Comparison of ENCODE assay signal across 3 cellular contexts in genomic region chr5:14168793-14169262, GRCh38.
TF ChIP-seq lines count a peak whose summit lies in the region.

No MANE protein-coding gene starts in this region.

TF ChIP-seq in SK-N-SH, 30 proteins besides CTCF, POLR2A, EP300 and RAD21:
- TF ChIP-seq, protein P1, sequence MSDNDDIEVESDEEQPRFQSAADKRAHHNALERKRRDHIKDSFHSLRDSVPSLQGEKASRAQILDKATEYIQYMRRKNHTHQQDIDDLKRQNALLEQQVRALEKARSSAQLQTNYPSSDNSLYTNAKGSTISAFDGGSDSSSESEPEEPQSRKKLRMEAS (IDR thresholded peaks at IDR 0.05; ENCODE audit: low read depth): no peak
- TF ChIP-seq, protein P2, sequence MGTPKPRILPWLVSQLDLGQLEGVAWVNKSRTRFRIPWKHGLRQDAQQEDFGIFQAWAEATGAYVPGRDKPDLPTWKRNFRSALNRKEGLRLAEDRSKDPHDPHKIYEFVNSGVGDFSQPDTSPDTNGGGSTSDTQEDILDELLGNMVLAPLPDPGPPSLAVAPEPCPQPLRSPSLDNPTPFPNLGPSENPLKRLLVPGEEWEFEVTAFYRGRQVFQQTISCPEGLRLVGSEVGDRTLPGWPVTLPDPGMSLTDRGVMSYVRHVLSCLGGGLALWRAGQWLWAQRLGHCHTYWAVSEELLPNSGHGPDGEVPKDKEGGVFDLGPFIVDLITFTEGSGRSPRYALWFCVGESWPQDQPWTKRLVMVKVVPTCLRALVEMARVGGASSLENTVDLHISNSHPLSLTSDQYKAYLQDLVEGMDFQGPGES (IDR thresholded peaks at IDR 0.05; ENCODE audit: low read depth, low read length): no peak
- TF ChIP-seq MEF2A (IDR thresholded peaks at IDR 0.05; ENCODE audit: borderline replicate concordance, low read depth) (no peak), FOXJ3 (CRISPR knock-in tag; IDR thresholded peaks at IDR 0.05) (no peak), FOSL2 (IDR thresholded peaks at IDR 0.05; ENCODE audit: borderline replicate concordance, low read depth) (no peak), GATA2 (CRISPR knock-in tag; IDR thresholded peaks at IDR 0.05) (no peak), GABPA (IDR thresholded peaks at IDR 0.05; ENCODE audit: low read depth) (no peak), RCOR1 (IDR thresholded peaks at IDR 0.05; ENCODE audit: low read length) (no peak), TCF12 (IDR thresholded peaks at IDR 0.05) (no peak), POLR2AphosphoS5 (IDR thresholded peaks at IDR 0.05; ENCODE audit: low read depth, low read length) (no peak), JUND (IDR thresholded peaks at IDR 0.05) (no peak), RXRA (IDR thresholded peaks at IDR 0.05; ENCODE audit: borderline replicate concordance, low read depth) (no peak), SIN3A (IDR thresholded peaks at IDR 0.05; ENCODE audit: borderline replicate concordance, low read depth, low read length) (no peak), USF1 (IDR thresholded peaks at IDR 0.05; ENCODE audit: borderline replicate concordance, low read depth) (no peak), TAF1 (IDR thresholded peaks at IDR 0.05; ENCODE audit: borderline replicate concordance, low read depth, low read length) (no peak), SMC3 (IDR thresholded peaks at IDR 0.05; ENCODE audit: low read depth, low read length) (no peak), MXI1 (IDR thresholded peaks at IDR 0.05; ENCODE audit: low read depth, low read length) (no peak)
TF ChIP-seq in SK-N-SH: peak in this region for 0.

TF ChIP-seq in SK-N-SH treated with all-trans-retinoic acid at 6 μM for 48 hours, 23 proteins besides CTCF, POLR2A, EP300 and RAD21:
- TF ChIP-seq, protein P3, sequence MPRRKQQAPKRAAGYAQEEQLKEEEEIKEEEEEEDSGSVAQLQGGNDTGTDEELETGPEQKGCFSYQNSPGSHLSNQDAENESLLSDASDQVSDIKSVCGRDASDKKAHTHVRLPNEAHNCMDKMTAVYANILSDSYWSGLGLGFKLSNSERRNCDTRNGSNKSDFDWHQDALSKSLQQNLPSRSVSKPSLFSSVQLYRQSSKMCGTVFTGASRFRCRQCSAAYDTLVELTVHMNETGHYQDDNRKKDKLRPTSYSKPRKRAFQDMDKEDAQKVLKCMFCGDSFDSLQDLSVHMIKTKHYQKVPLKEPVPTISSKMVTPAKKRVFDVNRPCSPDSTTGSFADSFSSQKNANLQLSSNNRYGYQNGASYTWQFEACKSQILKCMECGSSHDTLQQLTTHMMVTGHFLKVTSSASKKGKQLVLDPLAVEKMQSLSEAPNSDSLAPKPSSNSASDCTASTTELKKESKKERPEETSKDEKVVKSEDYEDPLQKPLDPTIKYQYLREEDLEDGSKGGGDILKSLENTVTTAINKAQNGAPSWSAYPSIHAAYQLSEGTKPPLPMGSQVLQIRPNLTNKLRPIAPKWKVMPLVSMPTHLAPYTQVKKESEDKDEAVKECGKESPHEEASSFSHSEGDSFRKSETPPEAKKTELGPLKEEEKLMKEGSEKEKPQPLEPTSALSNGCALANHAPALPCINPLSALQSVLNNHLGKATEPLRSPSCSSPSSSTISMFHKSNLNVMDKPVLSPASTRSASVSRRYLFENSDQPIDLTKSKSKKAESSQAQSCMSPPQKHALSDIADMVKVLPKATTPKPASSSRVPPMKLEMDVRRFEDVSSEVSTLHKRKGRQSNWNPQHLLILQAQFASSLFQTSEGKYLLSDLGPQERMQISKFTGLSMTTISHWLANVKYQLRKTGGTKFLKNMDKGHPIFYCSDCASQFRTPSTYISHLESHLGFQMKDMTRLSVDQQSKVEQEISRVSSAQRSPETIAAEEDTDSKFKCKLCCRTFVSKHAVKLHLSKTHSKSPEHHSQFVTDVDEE (CRISPR knock-in tag; IDR thresholded peaks at IDR 0.05): no peak
- no peak for TF ChIP-seq ARNTL (CRISPR knock-in tag; IDR thresholded peaks at IDR 0.05; ENCODE audit: borderline replicate concordance, low read depth)
- no peak for TF ChIP-seq ZNF70 (CRISPR knock-in tag; IDR thresholded peaks at IDR 0.05)
- no peak for TF ChIP-seq RARB (CRISPR knock-in tag; IDR thresholded peaks at IDR 0.05)
- no peak for TF ChIP-seq ZC3H10 (CRISPR knock-in tag; IDR thresholded peaks at IDR 0.05)
- TF ChIP-seq SNAI2 (CRISPR knock-in tag; IDR thresholded peaks at IDR 0.05): no peak
- no peak for TF ChIP-seq TCF4 (CRISPR knock-in tag; IDR thresholded peaks at IDR 0.05; ENCODE audit: borderline replicate concordance)
- no peak for TF ChIP-seq ZNF565 (CRISPR knock-in tag; conservative IDR thresholded peaks at IDR 0.05; ENCODE audit: low read depth)
- TF ChIP-seq CREB5 (CRISPR knock-in tag; IDR thresholded peaks at IDR 0.05; ENCODE audit: low read depth): no peak
TF ChIP-seq in SK-N-SH treated with all-trans-retinoic acid at 6 μM for 48 hours: peak in this region for 0.

TF ChIP-seq in IMR-90, 13 proteins besides CTCF, POLR2A, EP300 and RAD21 (continued from another document):
- TF ChIP-seq ELK1 (IDR thresholded peaks at IDR 0.05; ENCODE audit: borderline replicate concordance, low read depth, low read length) (no peak), MAZ (IDR thresholded peaks at IDR 0.05; ENCODE audit: borderline replicate concordance, low read depth, low read length) (no peak), SMC3 (IDR thresholded peaks at IDR 0.05; ENCODE audit: low read depth, low read length) (no peak), CHD1 (IDR thresholded peaks at IDR 0.05; ENCODE audit: low read depth, low read length) (no peak)
- TF ChIP-seq, protein P4, sequence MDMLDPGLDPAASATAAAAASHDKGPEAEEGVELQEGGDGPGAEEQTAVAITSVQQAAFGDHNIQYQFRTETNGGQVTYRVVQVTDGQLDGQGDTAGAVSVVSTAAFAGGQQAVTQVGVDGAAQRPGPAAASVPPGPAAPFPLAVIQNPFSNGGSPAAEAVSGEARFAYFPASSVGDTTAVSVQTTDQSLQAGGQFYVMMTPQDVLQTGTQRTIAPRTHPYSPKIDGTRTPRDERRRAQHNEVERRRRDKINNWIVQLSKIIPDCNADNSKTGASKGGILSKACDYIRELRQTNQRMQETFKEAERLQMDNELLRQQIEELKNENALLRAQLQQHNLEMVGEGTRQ (IDR thresholded peaks at IDR 0.05; ENCODE audit: low read depth, low read length): no peak
TF ChIP-seq in IMR-90: peak in this region for 0.
